In the genomic region with DNA sequence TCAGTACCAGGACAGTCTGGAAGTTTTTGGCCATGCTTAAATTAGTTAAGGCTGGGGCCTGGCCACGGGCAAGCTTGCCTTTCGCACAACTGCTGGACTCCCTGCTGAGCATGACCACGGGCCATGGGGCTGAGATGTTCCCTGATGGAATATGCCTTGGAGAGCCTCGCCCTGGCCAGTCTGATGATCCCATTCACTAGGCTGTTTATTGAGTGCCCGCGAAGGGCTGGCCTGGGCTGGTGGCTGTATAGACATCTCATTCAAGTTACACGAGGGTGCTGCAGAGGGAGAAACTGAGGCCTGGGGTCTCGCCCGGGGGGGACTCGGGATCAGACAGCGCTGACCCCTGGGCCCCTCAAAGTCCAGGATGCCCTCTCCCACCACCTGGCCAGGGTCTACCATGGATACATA, we compare ENCODE assay signal across 22 cellular contexts. TPM values are rescaled to one million over a fixed set of nuclear protein-coding genes. Genes with fewer than 3 reads are reported as not detected.
A peak's percentile ranks its signal among the peaks of the same experiment; 100 is the strongest.
DNase-seq lines count a peak whose midpoint lies in the region; ATAC-seq and TF ChIP-seq lines count a peak whose summit lies in the region.
"Had no signal": no experiment of that assay in that cellular context is flagged by ENCODE, and none has a peak within 500 bp of the region (broad histone marks: within the 10 kb centered on the region; RNA-seq: fewer than 3 reads in every experiment).

No MANE protein-coding gene starts in this region.

- peaks cover 0 to 3% of the 10 kb centered on the region in 2 donors for H3K4me1 ChIP-seq in left lung
- no peaks in the 10 kb centered on the region for H3K4me1 ChIP-seq in naive thymus-derived CD4-positive, alpha-beta T cell (ENCODE audit: control insufficient read depth in 2 of 2, insufficient read depth in 2 of 2, low read length in 2 of 2)

- no peaks in the 10 kb centered on the region for H3K27me3 ChIP-seq in left lung
- H3K27me3 ChIP-seq in naive thymus-derived CD4-positive, alpha-beta T cell (ENCODE audit: control insufficient read depth in 2 of 2, insufficient read depth in 2 of 2, low read length in 2 of 2) = no peaks in the 10 kb centered on the region
- H3K27me3 ChIP-seq: heart right ventricle had no signal

- H3K36me3 ChIP-seq in left lung = no peaks in the 10 kb centered on the region
- no peaks in the 10 kb centered on the region for H3K36me3 ChIP-seq in naive thymus-derived CD4-positive, alpha-beta T cell (ENCODE audit: control insufficient read depth in 2 of 3, insufficient read depth in 3 of 3, low read length in 3 of 3)
- H3K36me3 ChIP-seq: heart right ventricle had no signal

- TF ChIP-seq CTCF in brain (conservative IDR thresholded peaks at IDR 0.05) (no peak), left lung (IDR thresholded peaks at IDR 0.05) (no peak)

- peaks cover 3 to 13% (median 6%) of the 10 kb centered on the region in 5 experiments for H3K9me3 Mint-ChIP-seq in brain
- peaks cover 0 to 5% (median 0%) of the 10 kb centered on the region in 11 donors for H3K9me3 Mint-ChIP-seq in naive thymus-derived CD4-positive, alpha-beta T cell
- H3K9me3 Mint-ChIP-seq: activated B cell treated with CpG ODN at 0.5 μM for 24 hours had no signal

- H3K4me3 ChIP-seq in left lung = no peak overlapping the region
- H3K4me3 ChIP-seq in naive thymus-derived CD4-positive, alpha-beta T cell (ENCODE audit: low read length) = no peak overlapping the region
- H3K4me3 ChIP-seq: heart right ventricle, mucosa of descending colon had no signal

- POLR2A ChIA-PET in naive thymus-derived CD4-positive, alpha-beta T cell (lab: Charles Lee) = no interaction called here

- intact Hi-C loops in left lung (cut with DNase I) = no loop called here
- intact Hi-C loops in sciatic nerve (cut with DNase I) = no loop called here
- intact Hi-C loops in naive thymus-derived CD4-positive, alpha-beta T cell (cut with micrococcal nuclease) = no loop called here

- H3K27ac Mint-ChIP-seq in brain = peak overlapping the region in 3 of 5 experiments; percentile 62 to 82 (median 80)
- H3K27ac Mint-ChIP-seq in naive thymus-derived CD4-positive, alpha-beta T cell = no peak overlapping the region
- H3K27ac Mint-ChIP-seq: activated B cell treated with CpG ODN at 0.5 μM for 24 hours; activated CD4-positive, alpha-beta memory T cell treated with anti-CD3 and anti-CD28 coated beads for 36 hours; CD4-positive, CD25-positive, alpha-beta regulatory T cell had no signal

- no peaks in the 10 kb centered on the region for H3K9me3 ChIP-seq in left lung
- H3K9me3 ChIP-seq in naive thymus-derived CD4-positive, alpha-beta T cell (ENCODE audit: control insufficient read depth in 2 of 3, low read length in 3 of 3) = no peaks in the 10 kb centered on the region
- H3K9me3 ChIP-seq: mucosa of descending colon had no signal

- H3K27me3 Mint-ChIP-seq in brain = peaks cover 16% of the 10 kb centered on the region
- H3K27me3 Mint-ChIP-seq in naive thymus-derived CD4-positive, alpha-beta T cell = peaks cover 0 to 12% (median 3%) of the 10 kb centered on the region in 5 donors

- CTCF ChIA-PET in naive thymus-derived CD4-positive, alpha-beta T cell (lab: Charles Lee) = no interaction called here

- no peak for ATAC-seq in left lung
- ATAC-seq in sciatic nerve = no peak
- ATAC-seq in naive thymus-derived CD4-positive, alpha-beta T cell = no peak
- ATAC-seq in HG03460 (IDR thresholded peaks at IDR 0.05; ENCODE audit: unreplicated experiment) = no peak
- ATAC-seq: heart right ventricle, mucosa of descending colon had no signal

- H3K4me1 Mint-ChIP-seq in brain = peaks cover 81% of the 10 kb centered on the region
- H3K4me1 Mint-ChIP-seq in naive thymus-derived CD4-positive, alpha-beta T cell = peaks cover 0 to 3% (median 0%) of the 10 kb centered on the region in 7 donors
- H3K4me1 Mint-ChIP-seq: activated B cell treated with CpG ODN at 0.5 μM for 24 hours had no signal

- no peak overlapping the region for H3K27ac ChIP-seq in left lung
- no peak overlapping the region for H3K27ac ChIP-seq in naive thymus-derived CD4-positive, alpha-beta T cell (ENCODE audit: low read depth, low read length)
- H3K27ac ChIP-seq: heart right ventricle had no signal

- peak; percentile 68 for DNase-seq in EH (ENCODE audit: low read depth)
- DNase-seq in left lung = peak; percentile 27 to 42
- DNase-seq in sciatic nerve (ENCODE audit: low spot score) = peak; percentile 50
- no peak for DNase-seq in NCI-H524 treated with DMSO at 0.1 percent for 48 hours (lab: John Stamatoyannopoulos, UW)
- DNase-seq in naive thymus-derived CD4-positive, alpha-beta T cell = no peak
- no peak for DNase-seq in cerebellum (ENCODE audit: low spot score)
- DNase-seq: activated B cell treated with CpG ODN at 0.5 μM for 24 hours; activated CD4-positive, alpha-beta memory T cell treated with anti-CD3 and anti-CD28 coated beads for 36 hours; activated gamma-delta T cell treated with Interleukin-2 at 50 U/mL for 16 hours; CD4-positive, CD25-positive, alpha-beta regulatory T cell; HCEC 1CT; KBM-7; NCI-H1694 treated with DMSO at 0.1 percent for 48 hours; NCI-H2171 treated with DMSO at 0.1 percent for 48 hours; NCI-H526 treated with DMSO at 0.1 percent for 48 hours; nucleus accumbens; RPMI8226; T-helper 9 cell had no signal

- peak overlapping the region in 1 of 5 experiments; percentile 33 for H3K4me3 Mint-ChIP-seq in brain
- no peak overlapping the region for H3K4me3 Mint-ChIP-seq in naive thymus-derived CD4-positive, alpha-beta T cell
- H3K4me3 Mint-ChIP-seq: activated B cell treated with CpG ODN at 0.5 μM for 24 hours; activated CD4-positive, alpha-beta memory T cell treated with anti-CD3 and anti-CD28 coated beads for 36 hours had no signal

- peaks cover 3% of the 10 kb centered on the region for H3K36me3 Mint-ChIP-seq in brain
- H3K36me3 Mint-ChIP-seq in naive thymus-derived CD4-positive, alpha-beta T cell = peaks cover 0 to 4% (median 0%) of the 10 kb centered on the region in 5 donors
- H3K36me3 Mint-ChIP-seq: activated CD4-positive, alpha-beta memory T cell treated with anti-CD3 and anti-CD28 coated beads for 36 hours had no signal

RNA-seq across cellular contexts. Expression of a gene that starts 7.8 kb away (rescaled TPM):
- 29.9 TPM for polyA plus RNA-seq in brain (ENCODE audit: insufficient read depth, low read depth, low replicate concordance)
- total RNA-seq in left lung = 10 to 100 TPM; 56.7 to 79.5 TPM
- total RNA-seq in sciatic nerve = 78.1 TPM
- 10 to 100 TPM in 2 of 5 experiments, 1 to 10 TPM in 3; 5.9 to 59.5 (median 8.6) TPM for total RNA-seq in naive thymus-derived CD4-positive, alpha-beta T cell
- polyA plus RNA-seq in naive thymus-derived CD4-positive, alpha-beta T cell = under 1 TPM; 0.31 TPM
- total RNA-seq in cerebellum = 5.7 TPM

Comparison
In these comparisons a context has a peak if more than half of its experiments do, and no peak if none do; other contexts are left out.
1. DNase-seq: peak in EH (single experiment), left lung (2 of 2) and sciatic nerve (single experiment); none in NCI-H524 treated with DMSO at 0.1 percent for 48 hours (single experiment), naive thymus-derived CD4-positive, alpha-beta T cell (0 of 9) and cerebellum (single experiment).
2. H3K27ac Mint-ChIP-seq: peak in brain (3 of 5); none in naive thymus-derived CD4-positive, alpha-beta T cell (0 of 9).